Comparison of ENCODE assay signal across 10 cellular contexts in genomic region chrX:103510031-103510430, GRCh38. TPM values are rescaled to one million over a fixed set of nuclear protein-coding genes. Genes with fewer than 3 reads are reported as not detected.
"Had no signal": no experiment of that assay in that cellular context is flagged by ENCODE, and none has a peak within 500 bp of the region (broad histone marks: within the 10 kb centered on the region; RNA-seq: fewer than 3 reads in every experiment).

No MANE protein-coding gene starts in this region.

- H3K27ac ChIP-seq: HL-60 had no signal

- H3K9me3 Mint-ChIP-seq: IgD-negative memory B cell had no signal

- DNase-seq: IMR-90, KBM-7, KG1 had no signal

- ATAC-seq: HepG2, K562 had no signal

- H3K4me3 Mint-ChIP-seq: IgD-negative memory B cell had no signal

- H3K4me3 ChIP-seq: K562 had no signal

- FAIRE-seq: HepG2, HTR-8/SVneo, K562 had no signal

- H3K36me3 Mint-ChIP-seq: IgD-negative memory B cell had no signal

- H3K27ac Mint-ChIP-seq: IgD-negative memory B cell had no signal

- H3K4me1 Mint-ChIP-seq: IgD-negative memory B cell had no signal

RNA-seq across cellular contexts. Expression of gene RAB40A, which starts 9.3 kb away (rescaled TPM):
- total RNA-seq: HepG2, HT-29, HT1080 had no signal
- polyA plus RNA-seq: IgD-negative memory B cell had no signal
